19 cellular contexts compared by ENCODE assay signal in genomic region chr11:35247863-35248262, GRCh38.
DNase-seq lines count a peak whose midpoint lies in the region; ATAC-seq and TF ChIP-seq lines count a peak whose summit lies in the region.
"Had no signal": no experiment of that assay in that cellular context is flagged by ENCODE, and none has a peak within 500 bp of the region (broad histone marks: within the 10 kb centered on the region; RNA-seq: fewer than 3 reads in every experiment).

No MANE protein-coding gene starts in this region.

- no peak for TF ChIP-seq CTCF in vagina (IDR thresholded peaks at IDR 0.05)

- CTCF ChIA-PET in activated naive CD4-positive, alpha-beta T cell treated with anti-CD3 and anti-CD28 coated beads, Interleukin-2, amount 10 ng/mL, durations not matched to agents 7 days and 5 days (lab: Charles Lee), result interaction anchor here (1.1 kb wide), 1 partner anchor 81 kb away, joined by 4 read pairs; no protein-coding TSS in a partner anchor

- H3K27ac ChIP-seq in vagina, result peak overlapping the region; percentile 24
- H3K27ac ChIP-seq: hepatocyte, SK-N-MC had no signal

- peaks cover 1% of the 10 kb centered on the region for H3K4me1 ChIP-seq in vagina
- H3K4me1 ChIP-seq: HAP-1 had no signal

- H3K27me3 ChIP-seq in vagina, result no peaks in the 10 kb centered on the region
- H3K27me3 ChIP-seq: hepatocyte had no signal

- DNase-seq in activated naive CD4-positive, alpha-beta T cell treated with anti-CD3 and anti-CD28 coated beads, Interleukin-2, amount 10 ng/mL, durations not matched to agents 7 days and 5 days, result peak; percentile 24
- DNase-seq in activated naive CD4-positive, alpha-beta T cell treated with Interleukin-2 at 50 U/mL for 16 hours, result no peak
- no peak for DNase-seq in activated naive CD4-positive, alpha-beta T cell treated with anti-CD3 and anti-CD28 coated beads, Interleukin-2, amount 50 U/mL, for 72 hours (ENCODE audit: low spot score in 2 of 2)
- DNase-seq in natural killer cell treated with Interleukin-12 subunit alpha and Interleukin-12 subunit beta and Interleukin-15 and Interleukin-18, amount 100 ng/mL, for 72 hours (ENCODE audit: low spot score), result no peak
- DNase-seq in vagina (ENCODE audit: extremely low spot score in 2 of 2) (no peak), SW480 (ENCODE audit: low spot score) (no peak)
- DNase-seq: mesenchymal stem cell; NCI-H1436; NCI-H2171 treated with DMSO at 0.1 percent for 48 hours; NCI-H774; stimulated activated CD4-positive, alpha-beta T cell treated with anti-CD3 and anti-CD28 coated beads, Interleukin-12 subunit alpha, Interleukin-12 subunit beta, amount 100 ng/mL, for 4 hours had no signal

- intact Hi-C loops in vagina (cut with DNase I), result no loop called here

- peak; percentile 33 to 75 for ATAC-seq in activated naive CD4-positive, alpha-beta T cell treated with anti-CD3 and anti-CD28 coated beads, Interleukin-2, amount 50 U/mL, for 72 hours
- peak; percentile 43 to 69 for ATAC-seq in natural killer cell treated with Interleukin-12 subunit alpha and Interleukin-12 subunit beta and Interleukin-15 and Interleukin-18, amount 100 ng/mL, for 72 hours
- no peak for ATAC-seq in GM21529 (IDR thresholded peaks at IDR 0.05; ENCODE audit: unreplicated experiment)
- ATAC-seq in GM21381 (IDR thresholded peaks at IDR 0.05; ENCODE audit: unreplicated experiment), result no peak
- ATAC-seq: Panc1; stimulated activated memory B cell treated with anti-CD40 and anti-IgM and Interleukin-4, amounts not matched to agents 10 μg/mL and 1 μg/mL and 100 μg/mL, for 72 hours had no signal

- no peaks in the 10 kb centered on the region for H3K9me3 ChIP-seq in vagina
- H3K9me3 ChIP-seq: HAP-1 had no signal

- peaks cover 9% of the 10 kb centered on the region for H3K36me3 Mint-ChIP-seq in activated naive CD4-positive, alpha-beta T cell treated with anti-CD3 and anti-CD28 coated beads, Interleukin-2, amount 10 ng/mL, durations not matched to agents 7 days and 5 days
- peaks cover 0 to 8% of the 10 kb centered on the region in 2 donors for H3K36me3 Mint-ChIP-seq in activated naive CD4-positive, alpha-beta T cell treated with anti-CD3 and anti-CD28 coated beads, Interleukin-2, amount 50 U/mL, for 72 hours
- H3K36me3 Mint-ChIP-seq in natural killer cell treated with Interleukin-12 subunit alpha and Interleukin-12 subunit beta and Interleukin-15 and Interleukin-18, amount 100 ng/mL, for 72 hours, result no peaks in the 10 kb centered on the region
- H3K36me3 Mint-ChIP-seq: stimulated activated memory B cell treated with anti-CD40 and anti-IgM and Interleukin-4, amounts not matched to agents 10 μg/mL and 1 μg/mL and 100 μg/mL, for 72 hours had no signal

- H3K27me3 Mint-ChIP-seq in activated naive CD4-positive, alpha-beta T cell treated with anti-CD3 and anti-CD28 coated beads, Interleukin-2, amount 10 ng/mL, durations not matched to agents 7 days and 5 days, result no peaks in the 10 kb centered on the region
- H3K27me3 Mint-ChIP-seq in natural killer cell treated with Interleukin-12 subunit alpha and Interleukin-12 subunit beta and Interleukin-15 and Interleukin-18, amount 100 ng/mL, for 72 hours, result no peaks in the 10 kb centered on the region
- H3K27me3 Mint-ChIP-seq: progenitor cell of endocrine pancreas; stimulated activated memory B cell treated with anti-CD40 and anti-IgM and Interleukin-4, amounts not matched to agents 10 μg/mL and 1 μg/mL and 100 μg/mL, for 72 hours had no signal

- no peak overlapping the region for H3K4me3 Mint-ChIP-seq in activated naive CD4-positive, alpha-beta T cell treated with anti-CD3 and anti-CD28 coated beads, Interleukin-2, amount 10 ng/mL, durations not matched to agents 7 days and 5 days
- H3K4me3 Mint-ChIP-seq in natural killer cell treated with Interleukin-12 subunit alpha and Interleukin-12 subunit beta and Interleukin-15 and Interleukin-18, amount 100 ng/mL, for 72 hours, result peak overlapping the region; percentile 18
- H3K4me3 Mint-ChIP-seq: stimulated activated memory B cell treated with anti-CD40 and anti-IgM and Interleukin-4, amounts not matched to agents 10 μg/mL and 1 μg/mL and 100 μg/mL, for 72 hours had no signal

- H3K36me3 ChIP-seq in vagina, result no peaks in the 10 kb centered on the region
- H3K36me3 ChIP-seq: HAP-1 had no signal

- no peak for TF ChIP-seq POLR2A in vagina (IDR thresholded peaks at IDR 0.05)

- no peak overlapping the region for H3K4me3 ChIP-seq in vagina
- H3K4me3 ChIP-seq: HAP-1, hepatocyte, SK-N-MC had no signal

- H3K9me3 Mint-ChIP-seq in activated naive CD4-positive, alpha-beta T cell treated with anti-CD3 and anti-CD28 coated beads, Interleukin-2, amount 10 ng/mL, durations not matched to agents 7 days and 5 days, result peaks cover 16% of the 10 kb centered on the region
- peaks cover 0 to 13% of the 10 kb centered on the region in 2 donors for H3K9me3 Mint-ChIP-seq in activated naive CD4-positive, alpha-beta T cell treated with anti-CD3 and anti-CD28 coated beads, Interleukin-2, amount 50 U/mL, for 72 hours
- H3K9me3 Mint-ChIP-seq in natural killer cell treated with Interleukin-12 subunit alpha and Interleukin-12 subunit beta and Interleukin-15 and Interleukin-18, amount 100 ng/mL, for 72 hours, result no peaks in the 10 kb centered on the region
- H3K9me3 Mint-ChIP-seq: stimulated activated memory B cell treated with anti-CD40 and anti-IgM and Interleukin-4, amounts not matched to agents 10 μg/mL and 1 μg/mL and 100 μg/mL, for 72 hours had no signal

- H3K4me1 Mint-ChIP-seq in activated naive CD4-positive, alpha-beta T cell treated with anti-CD3 and anti-CD28 coated beads, Interleukin-2, amount 10 ng/mL, durations not matched to agents 7 days and 5 days, result peaks cover 32% of the 10 kb centered on the region
- peaks cover 19 to 26% of the 10 kb centered on the region in 2 donors for H3K4me1 Mint-ChIP-seq in natural killer cell treated with Interleukin-12 subunit alpha and Interleukin-12 subunit beta and Interleukin-15 and Interleukin-18, amount 100 ng/mL, for 72 hours (ENCODE audit: low read depth in 2 of 2)

- H3K27ac Mint-ChIP-seq in activated naive CD4-positive, alpha-beta T cell treated with anti-CD3 and anti-CD28 coated beads, Interleukin-2, amount 10 ng/mL, durations not matched to agents 7 days and 5 days, result peak overlapping the region; percentile 83
- peak overlapping the region in 1 of 2 donors; percentile 84 for H3K27ac Mint-ChIP-seq in activated naive CD4-positive, alpha-beta T cell treated with anti-CD3 and anti-CD28 coated beads, Interleukin-2, amount 50 U/mL, for 72 hours
- peak overlapping the region; percentile 21 to 78 for H3K27ac Mint-ChIP-seq in natural killer cell treated with Interleukin-12 subunit alpha and Interleukin-12 subunit beta and Interleukin-15 and Interleukin-18, amount 100 ng/mL, for 72 hours
- H3K27ac Mint-ChIP-seq: progenitor cell of endocrine pancreas; stimulated activated memory B cell treated with anti-CD40 and anti-IgM and Interleukin-4, amounts not matched to agents 10 μg/mL and 1 μg/mL and 100 μg/mL, for 72 hours had no signal

Comparison
In these comparisons a context has a peak if more than half of its experiments do, and no peak if none do; other contexts are left out.
1. ATAC-seq: peak in activated naive CD4-positive, alpha-beta T cell treated with anti-CD3 and anti-CD28 coated beads, Interleukin-2, amount 50 U/mL, for 72 hours (2 of 2) and natural killer cell treated with Interleukin-12 subunit alpha and Interleukin-12 subunit beta and Interleukin-15 and Interleukin-18, amount 100 ng/mL, for 72 hours (2 of 2); none in GM21529 (single experiment) and GM21381 (single experiment).